In genomic region chr11:76339217-76339616, GRCh38 we compare ENCODE assay signal across 8 cellular contexts. TPM values are rescaled to one million over a fixed set of nuclear protein-coding genes. Genes with fewer than 3 reads are reported as not detected.
DNase-seq lines count a peak whose midpoint lies in the region; ATAC-seq and TF ChIP-seq lines count a peak whose summit lies in the region.

No MANE protein-coding gene starts in this region.

- CTCF ChIA-PET in AG04449 (lab: Yijun Ruan, JAX) = interaction anchor here (0.9 to 3.8 kb wide), 3 partner anchors 9 to 174 kb away, joined by 3 to 19 read pairs (median 6); no protein-coding TSS in a partner anchor

- POLR2A ChIA-PET in AG04449 (lab: Yijun Ruan, JAX) = no interaction called here

- TF ChIP-seq POLR2A in NB4 (IDR thresholded peaks at IDR 0.05; ENCODE audit: extremely low read depth, insufficient read length) = peak; percentile 24

- DNase-seq in AG04449 (ENCODE audit: low read depth, low spot score) (peak; percentile 47), NB4 (ENCODE audit: low read depth) (peak; percentile 92), coronary artery (ENCODE audit: low spot score) (no peak), mucosa of gallbladder (ENCODE audit: low spot score) (peak; percentile 31), occipital lobe (lab: John Stamatoyannopoulos, UW) (no peak)
- DNase-seq in activated effector memory CD4-positive, alpha-beta T cell treated with Interleukin-2 at 50 U/mL for 16 hours = no peak

- no peak overlapping the region for H3K4me3 ChIP-seq in AG04449 (ENCODE audit: low read depth, low read length)
- no peak overlapping the region for H3K4me3 ChIP-seq in NB4 (ENCODE audit: low read depth, low read length)
- no peak overlapping the region for H3K4me3 ChIP-seq in coronary artery

- peak overlapping the region; percentile 64 to 81 for H3K27ac ChIP-seq in coronary artery

- no peak for ATAC-seq in SK-N-SH treated with all-trans-retinoic acid at 6 μM for 48 hours
- no peak for ATAC-seq in HG03175 (IDR thresholded peaks at IDR 0.05; ENCODE audit: unreplicated experiment)

- TF ChIP-seq CTCF in AG04449 (IDR thresholded peaks at IDR 0.05; ENCODE audit: insufficient read depth, low read length, missing control alignments) (no peak), NB4 (IDR thresholded peaks at IDR 0.05; ENCODE audit: low read depth, low read length) (no peak), coronary artery (IDR thresholded peaks at IDR 0.05) (no peak)

TF ChIP-seq in SK-N-SH treated with all-trans-retinoic acid at 6 μM for 48 hours, 23 proteins besides CTCF, POLR2A, EP300 and RAD21:
- no peak for TF ChIP-seq PATZ1 (CRISPR knock-in tag; IDR thresholded peaks at IDR 0.05; ENCODE audit: borderline replicate concordance)
- no peak for TF ChIP-seq ZFP30 (CRISPR knock-in tag; IDR thresholded peaks at IDR 0.05)
- no peak for TF ChIP-seq ZNF565 (CRISPR knock-in tag; conservative IDR thresholded peaks at IDR 0.05; ENCODE audit: low read depth)
- no peak for TF ChIP-seq ARNTL (CRISPR knock-in tag; IDR thresholded peaks at IDR 0.05; ENCODE audit: borderline replicate concordance, low read depth)
- TF ChIP-seq CSDC2 (CRISPR knock-in tag; IDR thresholded peaks at IDR 0.05) = no peak
- no peak for TF ChIP-seq ESRRG (CRISPR knock-in tag; IDR thresholded peaks at IDR 0.05)
- no peak for TF ChIP-seq ZNF70 (CRISPR knock-in tag; IDR thresholded peaks at IDR 0.05)
- no peak for TF ChIP-seq OSR1 (CRISPR knock-in tag; IDR thresholded peaks at IDR 0.05)
- no peak for TF ChIP-seq RARB (CRISPR knock-in tag; IDR thresholded peaks at IDR 0.05)
- no peak for TF ChIP-seq PPARA (CRISPR knock-in tag; IDR thresholded peaks at IDR 0.05; ENCODE audit: borderline replicate concordance)
- TF ChIP-seq ZNF8 (CRISPR knock-in tag; IDR thresholded peaks at IDR 0.05) = no peak
- TF ChIP-seq BACH2 (CRISPR knock-in tag; IDR thresholded peaks at IDR 0.05; ENCODE audit: borderline replicate concordance) = no peak
- TF ChIP-seq TCF4 (CRISPR knock-in tag; IDR thresholded peaks at IDR 0.05; ENCODE audit: borderline replicate concordance) = no peak

RNA-seq across cellular contexts. Expression of gene THAP12, which starts 41.7 kb away (rescaled TPM):
- total RNA-seq in mucosa of gallbladder (23.1 TPM), occipital lobe (83.1 TPM)

RNA-seq across cellular contexts. Expression of gene GVQW3, which starts 41.9 kb away (rescaled TPM):
- total RNA-seq in mucosa of gallbladder (3.0 TPM), occipital lobe (19.2 TPM)

Comparison
In these comparisons a context has a peak if more than half of its experiments do, and no peak if none do; other contexts are left out.
1. DNase-seq: peak in AG04449 (single experiment), NB4 (single experiment) and mucosa of gallbladder (single experiment); none in coronary artery (single experiment), activated effector memory CD4-positive, alpha-beta T cell treated with Interleukin-2 at 50 U/mL for 16 hours (single experiment) and occipital lobe (single experiment).